In the genomic region with DNA sequence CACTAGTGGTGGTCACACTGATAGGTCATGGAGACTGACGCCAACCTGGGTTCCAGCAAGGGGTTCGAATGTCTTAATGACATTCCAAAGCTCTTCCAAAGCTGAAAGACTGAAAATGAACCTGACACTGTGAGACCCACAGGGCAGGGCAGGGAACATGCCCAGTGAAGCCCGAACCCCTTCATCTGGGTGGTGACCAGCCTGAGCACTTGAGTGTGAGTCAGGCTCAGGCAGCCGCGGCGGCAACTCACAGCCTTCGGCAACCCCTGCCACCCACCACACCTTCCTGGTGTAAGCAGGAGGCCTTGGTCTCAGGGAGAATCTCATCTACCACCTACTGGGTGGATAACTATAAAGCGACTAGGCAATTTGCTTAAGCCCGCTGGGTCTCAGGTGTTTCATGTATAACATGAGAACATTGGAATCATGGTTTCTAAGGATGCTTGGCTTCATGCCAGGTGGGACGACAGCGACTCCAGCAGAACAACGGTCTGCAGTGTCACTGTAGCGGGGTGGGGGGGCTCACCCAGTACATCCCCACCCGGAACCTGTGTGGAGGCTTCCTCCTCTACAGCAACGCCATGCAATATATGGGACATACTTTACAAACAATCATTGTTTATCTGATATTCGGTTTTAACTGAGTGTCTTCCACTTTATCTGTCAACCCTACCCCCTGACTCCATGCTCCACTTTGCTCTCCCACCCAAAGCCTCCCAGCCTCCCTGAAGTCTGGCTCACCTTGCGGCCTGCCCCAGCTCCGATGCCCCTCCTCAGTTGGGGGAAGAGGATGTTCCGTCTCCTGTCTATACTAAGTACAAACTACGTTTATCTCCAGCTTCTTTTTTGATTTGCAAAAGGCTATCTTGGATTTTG, we compare ENCODE assay signal across 11 cellular contexts.
A peak's percentile ranks its signal among the peaks of the same experiment; 100 is the strongest.
DNase-seq lines count a peak whose midpoint lies in the region; ATAC-seq lines count a peak whose summit lies in the region.
"Had no signal": no experiment of that assay in that cellular context is flagged by ENCODE, and none has a peak within 500 bp of the region (broad histone marks: within the 10 kb centered on the region; RNA-seq: fewer than 3 reads in every experiment).

No MANE protein-coding gene starts in this region.

- no peaks in the 10 kb centered on the region for H3K36me3 ChIP-seq in stomach smooth muscle (ENCODE audit: control insufficient read depth in 2 of 2, insufficient read depth in 2 of 2, low read length in 2 of 2)

- H3K4me1 Mint-ChIP-seq in activated CD4-positive, alpha-beta T cell treated with anti-CD3 and anti-CD28 coated beads, Interleukin-2, amount 10 ng/mL, durations not matched to agents 7 days and 5 days, result peaks cover 45% of the 10 kb centered on the region
- peaks cover 56% of the 10 kb centered on the region for H3K4me1 Mint-ChIP-seq in activated CD4-positive, alpha-beta T cell treated with anti-CD3 and anti-CD28 coated beads for 36 hours

- H3K27ac ChIP-seq in right cardiac atrium (ENCODE audit: low read length), result peak overlapping the region; percentile 27
- peak overlapping the region; percentile 76 for H3K27ac ChIP-seq in stomach smooth muscle (ENCODE audit: low read length)

- no peaks in the 10 kb centered on the region for H3K9me3 Mint-ChIP-seq in activated CD4-positive, alpha-beta T cell treated with anti-CD3 and anti-CD28 coated beads, Interleukin-2, amount 10 ng/mL, durations not matched to agents 7 days and 5 days
- no peaks in the 10 kb centered on the region for H3K9me3 Mint-ChIP-seq in activated CD4-positive, alpha-beta T cell treated with anti-CD3 and anti-CD28 coated beads for 36 hours (ENCODE audit: low read depth)

- DNase-seq in activated CD4-positive, alpha-beta T cell treated with anti-CD3 and anti-CD28 coated beads, Interleukin-2, amount 10 ng/mL, durations not matched to agents 7 days and 5 days, result no peak
- DNase-seq in activated CD4-positive, alpha-beta T cell treated with anti-CD3 and anti-CD28 coated beads for 36 hours, result no peak
- DNase-seq in NCI-H2227 treated with DMSO at 0.1 percent for 48 hours (lab: John Stamatoyannopoulos, UW), result peak; percentile 27
- peak in 1 of 3 donors; percentile 46 for DNase-seq in right cardiac atrium
- no peak for DNase-seq in Ammon's horn (ENCODE audit: low spot score)
- DNase-seq in LoVo (ENCODE audit: low spot score), result no peak
- DNase-seq: cerebellar nuclear complex, retina had no signal

- H3K4me1 ChIP-seq in right cardiac atrium (ENCODE audit: control insufficient read depth, insufficient read depth, low read length) (peaks cover 24% of the 10 kb centered on the region), stomach smooth muscle (ENCODE audit: control insufficient read depth, insufficient read depth, low read length) (peaks cover 58% of the 10 kb centered on the region)

- no peaks in the 10 kb centered on the region for H3K9me3 ChIP-seq in right cardiac atrium (ENCODE audit: control insufficient read depth, low read length)
- no peaks in the 10 kb centered on the region for H3K9me3 ChIP-seq in stomach smooth muscle (ENCODE audit: control insufficient read depth in 2 of 2, low read length in 2 of 2)

- no peaks in the 10 kb centered on the region for H3K36me3 Mint-ChIP-seq in activated CD4-positive, alpha-beta T cell treated with anti-CD3 and anti-CD28 coated beads, Interleukin-2, amount 10 ng/mL, durations not matched to agents 7 days and 5 days (ENCODE audit: low read depth)
- no peaks in the 10 kb centered on the region for H3K36me3 Mint-ChIP-seq in activated CD4-positive, alpha-beta T cell treated with anti-CD3 and anti-CD28 coated beads for 36 hours (ENCODE audit: low read depth)

- CTCF ChIA-PET in activated CD4-positive, alpha-beta T cell treated with anti-CD3 and anti-CD28 coated beads, Interleukin-2, amount 10 ng/mL, durations not matched to agents 7 days and 5 days (lab: Charles Lee), result interaction anchor here (0.7 kb wide), 1 partner anchor 31 kb away, joined by 3 read pairs; no protein-coding TSS in a partner anchor
- CTCF ChIA-PET in activated CD4-positive, alpha-beta T cell treated with anti-CD3 and anti-CD28 coated beads for 36 hours (lab: Charles Lee), result no interaction called here

- POLR2A ChIA-PET in activated CD4-positive, alpha-beta T cell treated with anti-CD3 and anti-CD28 coated beads, Interleukin-2, amount 10 ng/mL, durations not matched to agents 7 days and 5 days (lab: Charles Lee), result no interaction called here
- POLR2A ChIA-PET in activated CD4-positive, alpha-beta T cell treated with anti-CD3 and anti-CD28 coated beads for 36 hours (lab: Charles Lee), result no interaction called here

- no peak overlapping the region for H3K4me3 Mint-ChIP-seq in activated CD4-positive, alpha-beta T cell treated with anti-CD3 and anti-CD28 coated beads, Interleukin-2, amount 10 ng/mL, durations not matched to agents 7 days and 5 days
- H3K4me3 Mint-ChIP-seq in activated CD4-positive, alpha-beta T cell treated with anti-CD3 and anti-CD28 coated beads for 36 hours, result no peak overlapping the region

- H3K27me3 Mint-ChIP-seq in activated CD4-positive, alpha-beta T cell treated with anti-CD3 and anti-CD28 coated beads, Interleukin-2, amount 10 ng/mL, durations not matched to agents 7 days and 5 days, result no peaks in the 10 kb centered on the region
- no peaks in the 10 kb centered on the region for H3K27me3 Mint-ChIP-seq in activated CD4-positive, alpha-beta T cell treated with anti-CD3 and anti-CD28 coated beads for 36 hours

- ATAC-seq in activated CD4-positive, alpha-beta T cell treated with anti-CD3 and anti-CD28 coated beads for 36 hours, result no peak
- ATAC-seq in right cardiac atrium, result no peak
- no peak for ATAC-seq in HG03378 (IDR thresholded peaks at IDR 0.05; ENCODE audit: unreplicated experiment)
- ATAC-seq: HCT116 had no signal

- peak overlapping the region; percentile 48 for H3K27ac Mint-ChIP-seq in activated CD4-positive, alpha-beta T cell treated with anti-CD3 and anti-CD28 coated beads, Interleukin-2, amount 10 ng/mL, durations not matched to agents 7 days and 5 days
- no peak overlapping the region for H3K27ac Mint-ChIP-seq in activated CD4-positive, alpha-beta T cell treated with anti-CD3 and anti-CD28 coated beads for 36 hours

- intact Hi-C loops in activated CD4-positive, alpha-beta T cell treated with anti-CD3 and anti-CD28 coated beads for 36 hours (cut with DNase I, micrococcal nuclease), result no loop called here
- intact Hi-C loops in right cardiac atrium (cut with DNase I), result loop anchor here in 1 of 4 donors (10.0 kb wide), 1 partner anchor 264 kb away; no protein-coding TSS in a partner anchor

- 79% methylated on average over 20 of the region's 20 CpGs for WGBS in right cardiac atrium

- H3K9ac ChIP-seq in stomach smooth muscle (ENCODE audit: low read length in 2 of 2), result no peak overlapping the region

- H3K4me3 ChIP-seq in right cardiac atrium (ENCODE audit: low read length), result no peak overlapping the region
- no peak overlapping the region for H3K4me3 ChIP-seq in stomach smooth muscle (ENCODE audit: low read length in 2 of 2)

- H3K27me3 ChIP-seq in right cardiac atrium (ENCODE audit: control insufficient read depth, insufficient read depth) (no peaks in the 10 kb centered on the region), stomach smooth muscle (ENCODE audit: control insufficient read depth in 1 of 2, insufficient read depth in 2 of 2, low read length in 2 of 2) (no peaks in the 10 kb centered on the region)
